In the genomic region with DNA sequence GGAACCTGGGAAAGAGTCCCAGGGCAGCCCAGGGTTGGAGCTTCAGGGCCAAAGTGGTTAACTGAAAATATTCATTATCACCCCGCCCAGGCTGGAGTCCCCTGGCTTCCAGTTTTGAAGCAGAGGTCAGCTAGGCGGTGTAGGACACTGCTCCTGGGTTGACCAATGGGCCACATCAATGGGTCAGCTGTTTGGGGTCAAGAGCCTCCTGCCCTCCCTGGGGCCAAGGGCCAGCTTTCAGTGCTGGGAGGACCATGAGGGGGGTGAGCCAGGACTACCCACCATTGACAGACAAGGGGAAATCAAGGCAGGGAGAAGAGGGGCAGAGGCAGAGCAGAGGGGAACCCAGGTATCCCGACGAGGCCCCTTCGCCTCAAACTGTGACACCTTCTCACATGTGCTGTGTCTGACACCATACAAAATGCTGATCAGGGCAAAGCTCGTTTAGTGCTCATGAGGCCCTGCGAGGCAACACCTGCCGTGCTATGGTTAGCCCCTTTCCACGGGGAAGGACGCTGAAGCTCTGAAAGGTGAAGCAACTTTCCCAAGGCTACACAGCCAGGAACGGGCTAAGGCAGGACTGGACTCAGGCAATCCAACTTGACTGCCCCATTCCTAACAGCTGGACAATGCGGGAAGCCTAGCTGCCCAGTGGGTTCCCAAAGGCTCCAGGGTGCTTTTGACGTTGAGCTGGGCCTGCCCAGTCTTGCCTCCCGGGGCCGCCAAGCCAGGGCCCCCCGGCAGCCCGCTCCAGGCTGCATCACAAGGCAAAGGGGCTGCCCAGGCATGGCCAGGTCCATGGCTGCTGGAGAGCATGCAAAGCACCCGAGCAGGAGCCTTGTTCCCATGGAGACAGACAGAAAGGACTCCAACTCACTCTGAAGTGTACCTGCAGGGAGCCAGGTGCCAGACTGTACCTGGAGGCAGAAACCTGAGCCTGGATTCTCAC, we compare ENCODE assay signal across 8 cellular contexts. TPM values are rescaled to one million over a fixed set of nuclear protein-coding genes. Genes with fewer than 3 reads are reported as not detected.
A peak's percentile ranks its signal among the peaks of the same experiment; 100 is the strongest.
DNase-seq lines count a peak whose midpoint lies in the region; ATAC-seq lines count a peak whose summit lies in the region.

No MANE protein-coding gene starts in this region.

- no peaks in the 10 kb centered on the region for H3K27me3 ChIP-seq in SJCRH30

- peak overlapping the region; percentile 79 for H3K4me3 ChIP-seq in SJCRH30

- peaks cover 75% of the 10 kb centered on the region for H3K4me1 Mint-ChIP-seq in activated T-cell treated with anti-CD3 and anti-CD28 coated beads, Interleukin-2, amount 50 U/mL, for 24 hours (ENCODE audit: low read depth)

- no peak for DNase-seq in activated T-cell treated with anti-CD3 and anti-CD28 coated beads, Interleukin-2, amount 50 U/mL, for 24 hours
- DNase-seq in activated T-cell treated with anti-CD3 and anti-CD28 coated beads for 4 hours = no peak
- DNase-seq in SJCRH30 = peak; percentile 73 to 77
- DNase-seq in iPS-NIHi11 (ENCODE audit: low spot score) = peak; percentile 84
- DNase-seq in left colon = no peak
- DNase-seq in amygdala (lab: John Stamatoyannopoulos, UW) = no peak
- DNase-seq in pons (ENCODE audit: low spot score) = no peak

- peak overlapping the region; percentile 91 for H3K27ac ChIP-seq in SJCRH30
- peak overlapping the region; percentile 68 for H3K27ac ChIP-seq in temporal lobe (ENCODE audit: low read depth, low read length)

- H3K9me3 ChIP-seq in SJCRH30 (replicated peaks) = no peaks in the 10 kb centered on the region

- H3K36me3 Mint-ChIP-seq in activated T-cell treated with anti-CD3 and anti-CD28 coated beads, Interleukin-2, amount 50 U/mL, for 24 hours (ENCODE audit: low read depth) = peaks cover 22% of the 10 kb centered on the region

- intact Hi-C loops in left colon (cut with DNase I, micrococcal nuclease) = no loop called here

- no peak for ATAC-seq in left colon

- H3K9me3 Mint-ChIP-seq in activated T-cell treated with anti-CD3 and anti-CD28 coated beads, Interleukin-2, amount 50 U/mL, for 24 hours = no peaks in the 10 kb centered on the region

- peaks cover 23% of the 10 kb centered on the region for H3K4me1 ChIP-seq in SJCRH30

- peak overlapping the region; percentile 86 for H3K4me3 Mint-ChIP-seq in activated T-cell treated with anti-CD3 and anti-CD28 coated beads, Interleukin-2, amount 50 U/mL, for 24 hours

- no peaks in the 10 kb centered on the region for H3K27me3 Mint-ChIP-seq in activated T-cell treated with anti-CD3 and anti-CD28 coated beads, Interleukin-2, amount 50 U/mL, for 24 hours

- peaks cover 10% of the 10 kb centered on the region; the same call in 1 of the 2 replicates for H3K36me3 ChIP-seq in SJCRH30

- peak overlapping the region; percentile 83 for H3K27ac Mint-ChIP-seq in activated T-cell treated with anti-CD3 and anti-CD28 coated beads, Interleukin-2, amount 50 U/mL, for 24 hours

RNA-seq across cellular contexts. Expression of a gene that starts 2.0 kb away (rescaled TPM):
- total RNA-seq in SJCRH30 (2014; rRNA removed; shearing (Covaris generic)) = 34.1 and 34.5 TPM in 2 replicates
- total RNA-seq in temporal lobe = 0.98 TPM
- total RNA-seq in left colon = 10 to 100 TPM; 11.6 to 12.1 TPM

RNA-seq across cellular contexts. Expression of a gene that starts 20.4 kb away (rescaled TPM):
- 130 and 132 TPM in 2 replicates for total RNA-seq in SJCRH30 (2014; rRNA removed; shearing (Covaris generic))
- total RNA-seq in temporal lobe = 20.4 TPM
- 10 to 100 TPM; 47.4 to 56.4 TPM for total RNA-seq in left colon

Comparison
In these comparisons a context has a peak if more than half of its experiments do, and no peak if none do; other contexts are left out.
1. DNase-seq: peak in SJCRH30 (2 of 2) and iPS-NIHi11 (single experiment); none in activated T-cell treated with anti-CD3 and anti-CD28 coated beads, Interleukin-2, amount 50 U/mL, for 24 hours (single experiment), activated T-cell treated with anti-CD3 and anti-CD28 coated beads for 4 hours (single experiment), left colon (0 of 2), amygdala (0 of 56) and pons (single experiment).